ENCODE assay signal across 14 cellular contexts in genomic region chr1:84489766-84490165, GRCh38. TPM values are rescaled to one million over a fixed set of nuclear protein-coding genes. Genes with fewer than 3 reads are reported as not detected.
A peak's percentile ranks its signal among the peaks of the same experiment; 100 is the strongest.
DNase-seq lines count a peak whose midpoint lies in the region; ATAC-seq and TF ChIP-seq lines count a peak whose summit lies in the region.
"Had no signal": no experiment of that assay in that cellular context is flagged by ENCODE, and none has a peak within 500 bp of the region (broad histone marks: within the 10 kb centered on the region; RNA-seq: fewer than 3 reads in every experiment).

No MANE protein-coding gene starts in this region.

- 80 to 83% methylated on average over 2 of the region's 2 CpGs for WGBS in GM23248 (ENCODE audit: low coverage in 1 of 2, low lambda C conversion rate in 2 of 2, missing lambda C conversion rate in 2 of 2), 2 experiments

- H3K4me2 ChIP-seq in GM23248 (ENCODE audit: unreplicated experiment): no peak overlapping the region

- peaks cover 52% of the 10 kb centered on the region for H3K79me2 ChIP-seq in GM23248 (ENCODE audit: insufficient read depth)

- DNase-seq in AG10803 (ENCODE audit: low read depth) (peak; percentile 29), GM23248 (peak; percentile 14), amniotic epithelial cell (ENCODE audit: low read depth) (peak; percentile 67), memory B cell (ENCODE audit: low spot score in 2 of 2) (no peak), hypothalamus (lab: John Stamatoyannopoulos, UW) (no peak), dorsolateral prefrontal cortex (no peak)
- no peak for DNase-seq in stimulated activated effector memory CD8-positive, alpha-beta T cell treated with anti-CD3 and anti-CD28 coated beads, Interleukin-12 subunit alpha, Interleukin-12 subunit beta, amount 100 ng/mL, for 72 hours (ENCODE audit: low spot score in 2 of 2)
- DNase-seq: CD8-positive, alpha-beta T cell; COR-L47; DMS153; DMS79 treated with DMSO at 0.1 percent for 48 hours; EL had no signal

- H3K36me3 ChIP-seq in GM23248 (ENCODE audit: low read depth): peaks cover 49% of the 10 kb centered on the region

- H2AFZ ChIP-seq in GM23248: no peak overlapping the region

- H3K9ac ChIP-seq in GM23248: no peak overlapping the region

- no peaks in the 10 kb centered on the region for H4K20me1 ChIP-seq in GM23248 (ENCODE audit: insufficient read depth)

- TF ChIP-seq CTCF in AG10803 (conservative IDR thresholded peaks at IDR 0.05; ENCODE audit: low read length) (no peak), dorsolateral prefrontal cortex (IDR thresholded peaks at IDR 0.05 in 54 of 56, conservative IDR thresholded peaks at IDR 0.05 in 2 of 56; ENCODE audit: low read depth in 1 of 56, partially characterized antibody in 56 of 56) (no peak)

- H3K27ac Mint-ChIP-seq in memory B cell: peak overlapping the region; percentile 19
- H3K27ac Mint-ChIP-seq in stimulated activated effector memory CD8-positive, alpha-beta T cell treated with anti-CD3 and anti-CD28 coated beads, Interleukin-12 subunit alpha, Interleukin-12 subunit beta, amount 100 ng/mL, for 72 hours: no peak overlapping the region
- H3K27ac Mint-ChIP-seq: CD14-positive monocyte; CD8-positive, alpha-beta T cell had no signal

- H3K4me1 ChIP-seq in GM23248 (ENCODE audit: insufficient read depth): 0 out of 2 replicates have a peak, but pooled peaks cover 6% of the 10 kb centered on the region
- H3K4me1 ChIP-seq: HAP-1 had no signal

- H3K27me3 ChIP-seq in GM23248 (replicated peaks; ENCODE audit: insufficient read depth) (no peaks in the 10 kb centered on the region), dorsolateral prefrontal cortex (no peaks in the 10 kb centered on the region)

- peaks cover 28% of the 10 kb centered on the region for H3F3A ChIP-seq in GM23248 (ENCODE audit: insufficient read depth)

- no peaks in the 10 kb centered on the region for H3K9me2 ChIP-seq in GM23248 (ENCODE audit: insufficient read depth)

- in situ Hi-C loops in GM23248 (cut with MboI): loop anchor here (25.0 kb wide), 1 partner anchor 448 kb away; no protein-coding TSS in a partner anchor

- H3K4me3 ChIP-seq in AG10803 (ENCODE audit: low read length) (no peak overlapping the region), GM23248 (no peak overlapping the region), dorsolateral prefrontal cortex (no peak overlapping the region)
- H3K4me3 ChIP-seq: HAP-1 had no signal

- no peak for ATAC-seq in memory B cell (ENCODE audit: low read depth)
- no peak for ATAC-seq in stimulated activated effector memory CD8-positive, alpha-beta T cell treated with anti-CD3 and anti-CD28 coated beads, Interleukin-12 subunit alpha, Interleukin-12 subunit beta, amount 100 ng/mL, for 72 hours
- ATAC-seq: CD8-positive, alpha-beta T cell had no signal

- H3K4me3 Mint-ChIP-seq in memory B cell: no peak overlapping the region
- H3K4me3 Mint-ChIP-seq in stimulated activated effector memory CD8-positive, alpha-beta T cell treated with anti-CD3 and anti-CD28 coated beads, Interleukin-12 subunit alpha, Interleukin-12 subunit beta, amount 100 ng/mL, for 72 hours: no peak overlapping the region
- H3K4me3 Mint-ChIP-seq: CD14-positive monocyte; CD8-positive, alpha-beta T cell had no signal

- intact Hi-C loops in dorsolateral prefrontal cortex (cut with DNase I): no loop called here

- H3K27me3 Mint-ChIP-seq in memory B cell: no peaks in the 10 kb centered on the region

- H3K4me1 Mint-ChIP-seq in memory B cell: peaks cover 12% of the 10 kb centered on the region
- peaks cover 24% of the 10 kb centered on the region for H3K4me1 Mint-ChIP-seq in stimulated activated effector memory CD8-positive, alpha-beta T cell treated with anti-CD3 and anti-CD28 coated beads, Interleukin-12 subunit alpha, Interleukin-12 subunit beta, amount 100 ng/mL, for 72 hours

- H3K36me3 Mint-ChIP-seq in memory B cell: peaks cover 42% of the 10 kb centered on the region
- peaks cover 86% of the 10 kb centered on the region for H3K36me3 Mint-ChIP-seq in stimulated activated effector memory CD8-positive, alpha-beta T cell treated with anti-CD3 and anti-CD28 coated beads, Interleukin-12 subunit alpha, Interleukin-12 subunit beta, amount 100 ng/mL, for 72 hours

- H3K9me3 Mint-ChIP-seq in memory B cell: no peaks in the 10 kb centered on the region
- no peaks in the 10 kb centered on the region for H3K9me3 Mint-ChIP-seq in stimulated activated effector memory CD8-positive, alpha-beta T cell treated with anti-CD3 and anti-CD28 coated beads, Interleukin-12 subunit alpha, Interleukin-12 subunit beta, amount 100 ng/mL, for 72 hours
- H3K9me3 Mint-ChIP-seq: CD8-positive, alpha-beta T cell had no signal

- H3K9me3 ChIP-seq in GM23248 (ENCODE audit: low read depth): no peaks in the 10 kb centered on the region
- H3K9me3 ChIP-seq: HAP-1 had no signal

- no peak overlapping the region for H3K27ac ChIP-seq in GM23248
- no peak overlapping the region for H3K27ac ChIP-seq in dorsolateral prefrontal cortex

RNA-seq across cellular contexts. Expression of gene RPF1, which starts 10.7 kb away (rescaled TPM):
- 18.8 and 33.0 TPM in 2 replicates for total RNA-seq in GM23248 (2014; rRNA removed; shearing (Covaris generic))
- polyA plus RNA-seq in GM23248 (2016; fragmentation: Nextera tagmentation; extraction: Ambion mirVana): 29.6 and 32.6 TPM in 2 replicates
- 10 to 100 TPM; 11.8 to 23.8 (median 18.5) TPM for total RNA-seq in dorsolateral prefrontal cortex

RNA-seq across cellular contexts. Expression of gene SPATA1, which starts 16.4 kb away (rescaled TPM):
- not detected in 2 replicates for total RNA-seq in GM23248 (2014; rRNA removed; shearing (Covaris generic))
- polyA plus RNA-seq in GM23248 (2016; fragmentation: Nextera tagmentation; extraction: Ambion mirVana): 0.68 and 1.0 TPM in 2 replicates
- total RNA-seq in dorsolateral prefrontal cortex: 1 to 10 TPM in 98 of 120 experiments, under 1 TPM in 15, not detected in 7; 0.20 to 5.9 (median 1.9) TPM

RNA-seq across cellular contexts. Expression of gene GNG5, which starts 16.6 kb away (rescaled TPM):
- total RNA-seq in GM23248 (2014; rRNA removed; shearing (Covaris generic)): 34.7 and 38.9 TPM in 2 replicates
- polyA plus RNA-seq in GM23248 (2016; fragmentation: Nextera tagmentation; extraction: Ambion mirVana): 400 and 422 TPM in 2 replicates
- total RNA-seq in dorsolateral prefrontal cortex: 10 to 100 TPM in 119 of 120 experiments, 1 to 10 TPM in 1; 8.0 to 50.7 (median 21.2) TPM

Comparison
In these comparisons a context has a peak if more than half of its experiments do, and no peak if none do; other contexts are left out.
1. DNase-seq: peak in AG10803 (single experiment), GM23248 (single experiment) and amniotic epithelial cell (single experiment); none in memory B cell (0 of 2), hypothalamus (0 of 51), dorsolateral prefrontal cortex (0 of 10) and stimulated activated effector memory CD8-positive, alpha-beta T cell treated with anti-CD3 and anti-CD28 coated beads, Interleukin-12 subunit alpha, Interleukin-12 subunit beta, amount 100 ng/mL, for 72 hours (0 of 2).